Comparison of ENCODE assay signal across 1 cellular context in genomic region chr1:39422604-39423003, GRCh38.
TF ChIP-seq lines count a peak whose summit lies in the region.

No MANE protein-coding gene starts in this region.

TF ChIP-seq in K562, 482 proteins besides CTCF, POLR2A, EP300 and RAD21 (continued from another document):
- TF ChIP-seq ZZZ3 (IDR thresholded peaks at IDR 0.05) (no peak), ZNF224 (CRISPR knock-in tag; IDR thresholded peaks at IDR 0.05) (no peak)
